18 cellular contexts compared by ENCODE assay signal in genomic region chr1:233109121-233109520, GRCh38.
A peak's percentile ranks its signal among the peaks of the same experiment; 100 is the strongest.
DNase-seq lines count a peak whose midpoint lies in the region; ATAC-seq, FAIRE-seq and TF ChIP-seq lines count a peak whose summit lies in the region.
"Had no signal": no experiment of that assay in that cellular context is flagged by ENCODE, and none has a peak within 500 bp of the region (broad histone marks: within the 10 kb centered on the region; RNA-seq: fewer than 3 reads in every experiment).

No MANE protein-coding gene starts in this region.

- BruUV-seq in Calu3 (replicated peaks; lab: Mats Ljungman, UMichigan) = no TSS peak

- H3K36me3 Mint-ChIP-seq in Calu3 (ENCODE audit: insufficient read depth, unreplicated experiment) = peaks cover 16% of the 10 kb centered on the region
- H3K36me3 Mint-ChIP-seq in central memory CD8-positive, alpha-beta T cell (ENCODE audit: insufficient read depth) = peaks cover 22% of the 10 kb centered on the region
- peaks cover 8% of the 10 kb centered on the region for H3K36me3 Mint-ChIP-seq in nephron (ENCODE audit: low read depth)

- intact Hi-C loops in Calu3 (cut with micrococcal nuclease; ENCODE audit: unreplicated experiment) = no loop called here
- intact Hi-C loops in body of pancreas (cut with DNase I) = no loop called here

- FAIRE-seq in RCC 7860 (lab: Jason Lieb, UNC) = peak; percentile 60
- FAIRE-seq: G401.6, GM12891 had no signal

- no peak for TF ChIP-seq CTCF in Calu3 (IDR thresholded peaks at IDR 0.05; ENCODE audit: unreplicated experiment)
- TF ChIP-seq CTCF in nephron (IDR thresholded peaks at IDR 0.05; ENCODE audit: unreplicated experiment in 3 of 3) = no peak
- no peak for TF ChIP-seq CTCF in body of pancreas (IDR thresholded peaks at IDR 0.05)

- H3K4me1 Mint-ChIP-seq in Calu3 (ENCODE audit: low read depth, unreplicated experiment) (peaks cover 39% of the 10 kb centered on the region), nephron (peaks cover 39% of the 10 kb centered on the region)
- peaks cover 9% of the 10 kb centered on the region for H3K4me1 Mint-ChIP-seq in central memory CD8-positive, alpha-beta T cell

- CTCF ChIA-PET in Calu3 (lab: Charles Lee) = no interaction called here

- H3K27me3 Mint-ChIP-seq in Calu3 (ENCODE audit: unreplicated experiment) (no peaks in the 10 kb centered on the region), nephron (ENCODE audit: low read depth) (peaks cover 28% of the 10 kb centered on the region)
- no peaks in the 10 kb centered on the region for H3K27me3 Mint-ChIP-seq in central memory CD8-positive, alpha-beta T cell
- H3K27me3 Mint-ChIP-seq: CD4-positive, CD25-positive, alpha-beta regulatory T cell had no signal

- H3K4me3 ChIP-seq in body of pancreas = no peak overlapping the region

- H3K4me3 Mint-ChIP-seq in Calu3 (ENCODE audit: low read depth, unreplicated experiment) = no peak overlapping the region
- H3K4me3 Mint-ChIP-seq in central memory CD8-positive, alpha-beta T cell = no peak overlapping the region
- H3K4me3 Mint-ChIP-seq in nephron = no peak overlapping the region
- H3K4me3 Mint-ChIP-seq: CD4-positive, CD25-positive, alpha-beta regulatory T cell had no signal

- H3K27ac ChIP-seq in body of pancreas = no peak overlapping the region
- H3K27ac ChIP-seq: HL-60, KMS-11 had no signal

- H3K4me1 ChIP-seq in body of pancreas = no peaks in the 10 kb centered on the region

- 89 to 91% methylated on average over 6 of the region's 6 CpGs for WGBS in body of pancreas, 2 donors

- H3K9me3 ChIP-seq in body of pancreas = no peaks in the 10 kb centered on the region

- TF ChIP-seq POLR2A in body of pancreas (IDR thresholded peaks at IDR 0.05) = no peak

- no peaks in the 10 kb centered on the region for H3K27me3 ChIP-seq in body of pancreas

- no peaks in the 10 kb centered on the region for H3K36me3 ChIP-seq in body of pancreas (replicated peaks in 1 of 2; ENCODE audit: insufficient read depth in 1 of 2, low read depth in 2 of 2)

- H3K9me3 Mint-ChIP-seq in Calu3 (ENCODE audit: low read depth, unreplicated experiment) (no peaks in the 10 kb centered on the region), nephron (peaks cover 2% of the 10 kb centered on the region)
- H3K9me3 Mint-ChIP-seq in central memory CD8-positive, alpha-beta T cell = no peaks in the 10 kb centered on the region

- no peak for ATAC-seq in central memory CD8-positive, alpha-beta T cell (replicated peaks; ENCODE audit: extremely low read depth, poor library complexity, severe bottlenecking)
- ATAC-seq in body of pancreas = no peak

- DNase-seq in Calu3 = no peak
- peak; percentile 61 for DNase-seq in RCC 7860 (ENCODE audit: low spot score)
- no peak for DNase-seq in central memory CD8-positive, alpha-beta T cell (ENCODE audit: low spot score in 2 of 2)
- no peak for DNase-seq in foreskin melanocyte
- no peak for DNase-seq in activated CD4-positive, alpha-beta T cell treated with anti-CD3 and anti-CD28 coated beads, Interleukin-2, amount 50 U/mL, for 1 hour
- DNase-seq in body of pancreas = no peak
- DNase-seq: CD4-positive, CD25-positive, alpha-beta regulatory T cell; DMS79 treated with DMSO at 0.1 percent for 48 hours; MM.1S; NCI-H1930; NCI-H2171; NCI-H510A; NCI-H82 had no signal

- H3K27ac Mint-ChIP-seq in Calu3 (ENCODE audit: unreplicated experiment) (peak overlapping the region; percentile 19), nephron (peak overlapping the region in 2 of 3 experiments; percentile 40 to 59)
- peak overlapping the region; percentile 12 for H3K27ac Mint-ChIP-seq in central memory CD8-positive, alpha-beta T cell (ENCODE audit: low read depth)
